In the genomic region with DNA sequence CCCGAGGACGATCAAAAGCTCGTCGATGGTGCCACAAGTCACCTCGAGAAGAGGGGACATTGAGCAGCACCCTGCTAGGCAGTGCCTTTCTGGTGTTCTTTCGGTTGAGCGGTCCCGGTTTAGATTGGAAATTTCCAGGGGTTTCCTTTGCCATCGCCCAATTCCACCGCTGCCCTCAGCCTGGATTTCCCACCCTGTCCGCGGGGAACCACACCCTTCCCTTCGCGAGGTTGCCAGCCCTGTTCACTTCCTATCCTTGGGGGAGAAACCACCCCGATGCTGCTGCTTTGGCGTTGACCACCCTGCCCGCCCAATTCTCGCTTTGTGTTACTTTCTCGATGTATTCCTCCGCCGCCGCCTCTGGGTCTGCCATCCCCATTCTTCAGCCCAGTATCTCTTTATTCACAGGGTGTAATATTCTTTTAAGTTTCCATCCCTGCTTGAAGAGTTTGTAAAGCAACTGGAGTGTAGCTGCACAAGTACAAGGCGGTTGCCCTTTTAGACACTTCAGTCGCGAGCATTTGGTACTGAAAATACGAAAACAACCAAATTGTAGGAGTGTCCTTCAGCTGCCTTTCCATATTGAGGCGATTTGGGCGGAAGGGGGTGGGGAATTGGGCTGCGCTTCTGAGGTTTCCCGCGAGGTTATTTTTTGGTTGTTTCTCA, we compare ENCODE assay signal across 1 cellular context.
TF ChIP-seq lines count a peak whose summit lies in the region.

No MANE protein-coding gene starts in this region.

TF ChIP-seq in GM23338, 12 proteins besides CTCF, POLR2A, EP300 and RAD21 (continued from another document):
- TF ChIP-seq, protein P1, sequence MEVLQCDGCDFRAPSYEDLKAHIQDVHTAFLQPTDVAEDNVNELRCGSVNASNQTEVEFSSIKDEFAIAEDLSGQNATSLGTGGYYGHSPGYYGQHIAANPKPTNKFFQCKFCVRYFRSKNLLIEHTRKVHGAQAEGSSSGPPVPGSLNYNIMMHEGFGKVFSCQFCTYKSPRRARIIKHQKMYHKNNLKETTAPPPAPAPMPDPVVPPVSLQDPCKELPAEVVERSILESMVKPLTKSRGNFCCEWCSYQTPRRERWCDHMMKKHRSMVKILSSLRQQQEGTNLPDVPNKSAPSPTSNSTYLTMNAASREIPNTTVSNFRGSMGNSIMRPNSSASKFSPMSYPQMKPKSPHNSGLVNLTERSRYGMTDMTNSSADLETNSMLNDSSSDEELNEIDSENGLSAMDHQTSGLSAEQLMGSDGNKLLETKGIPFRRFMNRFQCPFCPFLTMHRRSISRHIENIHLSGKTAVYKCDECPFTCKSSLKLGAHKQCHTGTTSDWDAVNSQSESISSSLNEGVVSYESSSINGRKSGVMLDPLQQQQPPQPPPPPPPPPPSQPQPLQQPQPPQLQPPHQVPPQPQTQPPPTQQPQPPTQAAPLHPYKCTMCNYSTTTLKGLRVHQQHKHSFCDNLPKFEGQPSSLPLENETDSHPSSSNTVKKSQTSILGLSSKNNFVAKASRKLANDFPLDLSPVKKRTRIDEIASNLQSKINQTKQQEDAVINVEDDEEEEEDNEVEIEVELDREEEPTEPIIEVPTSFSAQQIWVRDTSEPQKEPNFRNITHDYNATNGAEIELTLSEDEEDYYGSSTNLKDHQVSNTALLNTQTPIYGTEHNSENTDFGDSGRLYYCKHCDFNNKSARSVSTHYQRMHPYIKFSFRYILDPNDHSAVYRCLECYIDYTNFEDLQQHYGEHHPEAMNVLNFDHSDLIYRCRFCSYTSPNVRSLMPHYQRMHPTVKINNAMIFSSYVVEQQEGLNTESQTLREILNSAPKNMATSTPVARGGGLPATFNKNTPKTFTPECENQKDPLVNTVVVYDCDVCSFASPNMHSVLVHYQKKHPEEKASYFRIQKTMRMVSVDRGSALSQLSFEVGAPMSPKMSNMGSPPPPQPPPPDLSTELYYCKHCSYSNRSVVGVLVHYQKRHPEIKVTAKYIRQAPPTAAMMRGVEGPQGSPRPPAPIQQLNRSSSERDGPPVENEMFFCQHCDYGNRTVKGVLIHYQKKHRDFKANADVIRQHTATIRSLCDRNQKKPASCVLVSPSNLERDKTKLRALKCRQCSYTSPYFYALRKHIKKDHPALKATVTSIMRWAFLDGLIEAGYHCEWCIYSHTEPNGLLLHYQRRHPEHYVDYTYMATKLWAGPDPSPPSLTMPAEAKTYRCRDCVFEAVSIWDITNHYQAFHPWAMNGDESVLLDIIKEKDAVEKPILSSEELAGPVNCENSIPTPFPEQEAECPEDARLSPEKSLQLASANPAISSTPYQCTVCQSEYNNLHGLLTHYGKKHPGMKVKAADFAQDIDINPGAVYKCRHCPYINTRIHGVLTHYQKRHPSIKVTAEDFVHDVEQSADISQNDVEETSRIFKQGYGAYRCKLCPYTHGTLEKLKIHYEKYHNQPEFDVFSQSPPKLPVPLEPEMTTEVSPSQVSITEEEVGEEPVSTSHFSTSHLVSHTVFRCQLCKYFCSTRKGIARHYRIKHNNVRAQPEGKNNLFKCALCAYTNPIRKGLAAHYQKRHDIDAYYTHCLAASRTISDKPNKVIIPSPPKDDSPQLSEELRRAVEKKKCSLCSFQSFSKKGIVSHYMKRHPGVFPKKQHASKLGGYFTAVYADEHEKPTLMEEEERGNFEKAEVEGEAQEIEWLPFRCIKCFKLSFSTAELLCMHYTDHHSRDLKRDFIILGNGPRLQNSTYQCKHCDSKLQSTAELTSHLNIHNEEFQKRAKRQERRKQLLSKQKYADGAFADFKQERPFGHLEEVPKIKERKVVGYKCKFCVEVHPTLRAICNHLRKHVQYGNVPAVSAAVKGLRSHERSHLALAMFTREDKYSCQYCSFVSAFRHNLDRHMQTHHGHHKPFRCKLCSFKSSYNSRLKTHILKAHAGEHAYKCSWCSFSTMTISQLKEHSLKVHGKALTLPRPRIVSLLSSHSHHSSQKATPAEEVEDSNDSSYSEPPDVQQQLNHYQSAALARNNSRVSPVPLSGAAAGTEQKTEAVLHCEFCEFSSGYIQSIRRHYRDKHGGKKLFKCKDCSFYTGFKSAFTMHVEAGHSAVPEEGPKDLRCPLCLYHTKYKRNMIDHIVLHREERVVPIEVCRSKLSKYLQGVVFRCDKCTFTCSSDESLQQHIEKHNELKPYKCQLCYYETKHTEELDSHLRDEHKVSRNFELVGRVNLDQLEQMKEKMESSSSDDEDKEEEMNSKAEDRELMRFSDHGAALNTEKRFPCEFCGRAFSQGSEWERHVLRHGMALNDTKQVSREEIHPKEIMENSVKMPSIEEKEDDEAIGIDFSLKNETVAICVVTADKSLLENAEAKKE (CRISPR knock-in tag; IDR thresholded peaks at IDR 0.05): no peak
- no peak for TF ChIP-seq ZNF331 (CRISPR knock-in tag; IDR thresholded peaks at IDR 0.05; ENCODE audit: low read depth)
- TF ChIP-seq, protein P2, sequence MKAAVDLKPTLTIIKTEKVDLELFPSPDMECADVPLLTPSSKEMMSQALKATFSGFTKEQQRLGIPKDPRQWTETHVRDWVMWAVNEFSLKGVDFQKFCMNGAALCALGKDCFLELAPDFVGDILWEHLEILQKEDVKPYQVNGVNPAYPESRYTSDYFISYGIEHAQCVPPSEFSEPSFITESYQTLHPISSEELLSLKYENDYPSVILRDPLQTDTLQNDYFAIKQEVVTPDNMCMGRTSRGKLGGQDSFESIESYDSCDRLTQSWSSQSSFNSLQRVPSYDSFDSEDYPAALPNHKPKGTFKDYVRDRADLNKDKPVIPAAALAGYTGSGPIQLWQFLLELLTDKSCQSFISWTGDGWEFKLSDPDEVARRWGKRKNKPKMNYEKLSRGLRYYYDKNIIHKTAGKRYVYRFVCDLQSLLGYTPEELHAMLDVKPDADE (IDR thresholded peaks at IDR 0.05): no peak
- no peak for TF ChIP-seq STAT1 (IDR thresholded peaks at IDR 0.05; ENCODE audit: unreplicated experiment)
- no peak for TF ChIP-seq EZH2phosphoT487 (IDR thresholded peaks at IDR 0.05; ENCODE audit: unreplicated experiment)
- TF ChIP-seq, protein P3, sequence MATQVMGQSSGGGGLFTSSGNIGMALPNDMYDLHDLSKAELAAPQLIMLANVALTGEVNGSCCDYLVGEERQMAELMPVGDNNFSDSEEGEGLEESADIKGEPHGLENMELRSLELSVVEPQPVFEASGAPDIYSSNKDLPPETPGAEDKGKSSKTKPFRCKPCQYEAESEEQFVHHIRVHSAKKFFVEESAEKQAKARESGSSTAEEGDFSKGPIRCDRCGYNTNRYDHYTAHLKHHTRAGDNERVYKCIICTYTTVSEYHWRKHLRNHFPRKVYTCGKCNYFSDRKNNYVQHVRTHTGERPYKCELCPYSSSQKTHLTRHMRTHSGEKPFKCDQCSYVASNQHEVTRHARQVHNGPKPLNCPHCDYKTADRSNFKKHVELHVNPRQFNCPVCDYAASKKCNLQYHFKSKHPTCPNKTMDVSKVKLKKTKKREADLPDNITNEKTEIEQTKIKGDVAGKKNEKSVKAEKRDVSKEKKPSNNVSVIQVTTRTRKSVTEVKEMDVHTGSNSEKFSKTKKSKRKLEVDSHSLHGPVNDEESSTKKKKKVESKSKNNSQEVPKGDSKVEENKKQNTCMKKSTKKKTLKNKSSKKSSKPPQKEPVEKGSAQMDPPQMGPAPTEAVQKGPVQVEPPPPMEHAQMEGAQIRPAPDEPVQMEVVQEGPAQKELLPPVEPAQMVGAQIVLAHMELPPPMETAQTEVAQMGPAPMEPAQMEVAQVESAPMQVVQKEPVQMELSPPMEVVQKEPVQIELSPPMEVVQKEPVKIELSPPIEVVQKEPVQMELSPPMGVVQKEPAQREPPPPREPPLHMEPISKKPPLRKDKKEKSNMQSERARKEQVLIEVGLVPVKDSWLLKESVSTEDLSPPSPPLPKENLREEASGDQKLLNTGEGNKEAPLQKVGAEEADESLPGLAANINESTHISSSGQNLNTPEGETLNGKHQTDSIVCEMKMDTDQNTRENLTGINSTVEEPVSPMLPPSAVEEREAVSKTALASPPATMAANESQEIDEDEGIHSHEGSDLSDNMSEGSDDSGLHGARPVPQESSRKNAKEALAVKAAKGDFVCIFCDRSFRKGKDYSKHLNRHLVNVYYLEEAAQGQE (IDR thresholded peaks at IDR 0.05; ENCODE audit: unreplicated experiment): no peak
- no peak for TF ChIP-seq EZH2 (IDR thresholded peaks at IDR 0.05; ENCODE audit: low read depth, unreplicated experiment)
- no peak for TF ChIP-seq POLR2AphosphoS5 (IDR thresholded peaks at IDR 0.05; ENCODE audit: low read depth)
- no peak for TF ChIP-seq ZNF114 (CRISPR knock-in tag; IDR thresholded peaks at IDR 0.05)
- no peak for TF ChIP-seq CREB1 (CRISPR knock-in tag; IDR thresholded peaks at IDR 0.05; ENCODE audit: low read depth)
- TF ChIP-seq NANOG (IDR thresholded peaks at IDR 0.05; ENCODE audit: borderline replicate concordance): no peak
